In genomic region chr20:48921168-48921882, GRCh38 we compare ENCODE assay signal across 8 cellular contexts. TPM values are rescaled to one million over a fixed set of nuclear protein-coding genes. Genes with fewer than 3 reads are reported as not detected.
A peak's percentile ranks its signal among the peaks of the same experiment; 100 is the strongest.
DNase-seq lines count a peak whose midpoint lies in the region; ATAC-seq lines count a peak whose summit lies in the region.

TSS of gene ARFGEF2 (plus strand) at chr20:48921711. CDS start at chr20:48921890, 179 bp downstream.

- no peaks in the 10 kb centered on the region for H3K27me3 Mint-ChIP-seq in CD4-positive, alpha-beta memory T cell

- peak; percentile 84 for ATAC-seq in GM19463 (IDR thresholded peaks at IDR 0.05; ENCODE audit: unreplicated experiment)

- H3K27ac ChIP-seq in CD4-positive, alpha-beta memory T cell (ENCODE audit: low read depth, low read length), result peak within 1 kb of the TSS; percentile 93

- CTCF ChIA-PET in CD4-positive, alpha-beta memory T cell (lab: Charles Lee; ENCODE audit: partially characterized antibody), result interaction anchor here (1.9 kb wide), 1 partner anchor 13 kb away, joined by 4 read pairs; no protein-coding TSS in a partner anchor

- no peaks in the 10 kb centered on the region for H3K36me3 ChIP-seq in CD4-positive, alpha-beta memory T cell (ENCODE audit: insufficient read depth, low read length)

- no peaks in the 10 kb centered on the region for H3K27me3 ChIP-seq in CD4-positive, alpha-beta memory T cell (ENCODE audit: insufficient read depth, low read length)

- peaks cover 32% of the 10 kb centered on the region for H3K4me1 ChIP-seq in CD4-positive, alpha-beta memory T cell (ENCODE audit: insufficient read depth, low read length)

- intact Hi-C loops in CD4-positive, alpha-beta memory T cell (cut with micrococcal nuclease), result loop anchor here (1.0 kb wide), 1 partner anchor 125 kb away; the partner anchor contains the start of gene CSE1L

- POLR2A ChIA-PET in CD4-positive, alpha-beta memory T cell (lab: Charles Lee; ENCODE audit: partially characterized antibody), result interaction anchor here (0.7 to 1.7 kb wide), 4 partner anchors 93 to 291 kb away, joined by 3 to 7 read pairs (median 4); partner anchors contain the start of gene CSE1L

- no peaks in the 10 kb centered on the region for H3K9me3 ChIP-seq in CD4-positive, alpha-beta memory T cell (ENCODE audit: control insufficient read depth in 1 of 2, low read length in 2 of 2)

- H3K27ac Mint-ChIP-seq in CD4-positive, alpha-beta memory T cell, result peak within 1 kb of the TSS; percentile 96 to 100 (median 98)

- peak within 1 kb of the TSS; percentile 87 to 91 for H3K4me3 ChIP-seq in CD4-positive, alpha-beta memory T cell (ENCODE audit: low read length in 2 of 2)

- H3K4me1 Mint-ChIP-seq in CD4-positive, alpha-beta memory T cell, result peaks cover 29 to 56% (median 41%) of the 10 kb centered on the region in 4 donors

- H3K9me3 Mint-ChIP-seq in CD4-positive, alpha-beta memory T cell, result no peaks in the 10 kb centered on the region

- H3K4me3 Mint-ChIP-seq in CD4-positive, alpha-beta memory T cell, result peak within 1 kb of the TSS; percentile 94 to 100 (median 96)

- peaks cover 0 to 9% of the 10 kb centered on the region in 2 donors for H3K36me3 Mint-ChIP-seq in CD4-positive, alpha-beta memory T cell

- DNase-seq in CD4-positive, alpha-beta memory T cell, result peak; percentile 87 to 94 (median 88)
- peak; percentile 71 for DNase-seq in HS-27A (ENCODE audit: low read depth)
- peak; percentile 81 for DNase-seq in NK-92 treated with Interleukin-12 subunit alpha and Interleukin-12 subunit beta, amount 100 ng/mL, for 24 hours (lab: John Stamatoyannopoulos, UW)
- peak; percentile 97 for DNase-seq in activated CD8-positive, alpha-beta memory T cell treated with anti-CD3 and anti-CD28 coated beads for 24 hours
- peak; percentile 84 for DNase-seq in effector CD4-positive, alpha-beta T cell
- DNase-seq in lung microvascular endothelial cell (ENCODE audit: low read depth in 2 of 2), result peak; percentile 93 to 95
- DNase-seq in stimulated activated CD4-positive, alpha-beta T cell treated with anti-CD3 and anti-CD28 coated beads, TNF-alpha, amount 100 ng/mL, for 4 hours (ENCODE audit: low read depth in 3 of 3), result peak; percentile 84 to 94 (median 92)

RNA-seq across cellular contexts. Expression of gene ARFGEF2, which starts in this region (rescaled TPM):
- 10 to 100 TPM; 27.3 to 28.1 TPM for total RNA-seq in CD4-positive, alpha-beta memory T cell
- 1 to 10 TPM; 4.7 to 9.5 TPM for polyA plus RNA-seq in CD4-positive, alpha-beta memory T cell
- total RNA-seq in lung microvascular endothelial cell, result 36.0 and 51.6 TPM in 2 replicates

Comparison
In these comparisons a context has a peak if more than half of its experiments do, and no peak if none do; other contexts are left out.
1. Peak in every context shown above with its lines: DNase-seq, ATAC-seq, H3K4me3 ChIP-seq and H3K27ac ChIP-seq.